Comparison of ENCODE assay signal across 1 cellular context in genomic region chr12:2411011-2411410, GRCh38.
TF ChIP-seq lines count a peak whose summit lies in the region.

No MANE protein-coding gene starts in this region.

TF ChIP-seq in GM23338, 12 proteins besides CTCF, POLR2A, EP300 and RAD21 (continued from another document):
- TF ChIP-seq ZNF462 (CRISPR knock-in tag; IDR thresholded peaks at IDR 0.05) (no peak), POLR2AphosphoS5 (IDR thresholded peaks at IDR 0.05; ENCODE audit: low read depth) (no peak), ETS1 (IDR thresholded peaks at IDR 0.05) (no peak), CREB1 (CRISPR knock-in tag; IDR thresholded peaks at IDR 0.05; ENCODE audit: low read depth) (no peak), EZH2phosphoT487 (IDR thresholded peaks at IDR 0.05; ENCODE audit: unreplicated experiment) (no peak)
